ENCODE assay signal across 8 cellular contexts in the genomic region with DNA sequence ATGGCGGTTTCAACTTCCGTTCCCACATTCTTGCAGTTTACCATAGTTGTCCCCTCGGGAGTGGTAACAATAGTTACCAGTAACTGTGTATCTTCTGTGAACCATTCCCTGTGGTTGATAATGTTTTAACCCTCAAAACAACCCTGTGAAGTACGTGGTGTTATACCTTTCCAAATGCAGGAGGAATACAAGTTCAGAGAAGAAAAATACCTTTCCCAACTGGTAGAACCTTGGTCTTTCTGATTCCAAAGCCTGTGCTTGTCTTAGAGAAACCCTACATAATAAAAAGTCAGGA. TPM values are rescaled to one million over a fixed set of nuclear protein-coding genes. Genes with fewer than 3 reads are reported as not detected.
DNase-seq lines count a peak whose midpoint lies in the region; ATAC-seq lines count a peak whose summit lies in the region.

No MANE protein-coding gene starts in this region.

- H3K4me1 ChIP-seq in BLaER1 = peaks cover 48% of the 10 kb centered on the region
- peaks cover 41% of the 10 kb centered on the region for H3K4me1 ChIP-seq in GM23248 (ENCODE audit: insufficient read depth)
- H3K4me1 ChIP-seq in iPS DF 6.9 (ENCODE audit: control insufficient read depth, insufficient read depth, low read length) = no peaks in the 10 kb centered on the region
- H3K4me1 ChIP-seq in subcutaneous abdominal adipose tissue (ENCODE audit: control insufficient read depth in 5 of 5, insufficient read depth in 5 of 5, low read length in 5 of 5) = peaks cover 7 to 61% (median 53%) of the 10 kb centered on the region in 5 donors

- H4K20me1 ChIP-seq in BLaER1 (peaks cover 81% of the 10 kb centered on the region), GM23248 (ENCODE audit: insufficient read depth) (no peaks in the 10 kb centered on the region; the same call in none of the 2 replicates)

- H3K9ac ChIP-seq in BLaER1 = peak overlapping the region; percentile 90
- peak overlapping the region; percentile 94 for H3K9ac ChIP-seq in GM23248
- H3K9ac ChIP-seq in subcutaneous abdominal adipose tissue (ENCODE audit: low read length in 5 of 5) = peak overlapping the region; percentile 6 to 94 (median 86)

- H3K9me2 ChIP-seq in GM23248 (ENCODE audit: insufficient read depth) = no peaks in the 10 kb centered on the region

- in situ Hi-C loops in GM23248 (cut with MboI) = no loop called here

- H3F3A ChIP-seq in GM23248 (ENCODE audit: insufficient read depth) = peaks cover 39% of the 10 kb centered on the region; the same call in 1 of the 2 replicates

- no peaks in the 10 kb centered on the region for H3K9me3 ChIP-seq in BLaER1
- H3K9me3 ChIP-seq in GM23248 (ENCODE audit: low read depth) = no peaks in the 10 kb centered on the region
- H3K9me3 ChIP-seq in T-helper 17 cell (ENCODE audit: control insufficient read depth, low read length, poor library complexity, severe bottlenecking) = no peaks in the 10 kb centered on the region
- no peaks in the 10 kb centered on the region for H3K9me3 ChIP-seq in iPS DF 6.9 (ENCODE audit: control insufficient read depth, insufficient read depth, low read length)
- no peaks in the 10 kb centered on the region for H3K9me3 ChIP-seq in subcutaneous abdominal adipose tissue (ENCODE audit: control insufficient read depth in 5 of 5, low read length in 5 of 5)

- H3K79me2 ChIP-seq in GM23248 (ENCODE audit: insufficient read depth) = peaks cover 89% of the 10 kb centered on the region

- H3K27ac ChIP-seq in BLaER1 (peak overlapping the region; percentile 96), GM23248 (peak overlapping the region; percentile 90), iPS DF 6.9 (ENCODE audit: low read length) (no peak overlapping the region), subcutaneous abdominal adipose tissue (ENCODE audit: low read depth, low read length) (peak overlapping the region; percentile 92)

- peaks cover 2% of the 10 kb centered on the region for H3K36me3 Mint-ChIP-seq in T-helper 17 cell (ENCODE audit: low read depth)

- H3K27ac Mint-ChIP-seq in T-helper 17 cell = peak overlapping the region; percentile 94

- DNase-seq in GM23248 = peak; percentile 58
- DNase-seq in T-helper 17 cell = no peak
- no peak for DNase-seq in iPS DF 6.9 (ENCODE audit: low read depth, low spot score)
- no peak for DNase-seq in GM19240 (ENCODE audit: insufficient read length, low spot score)
- no peak for DNase-seq in glomerular visceral epithelial cell (ENCODE audit: extremely low spot score)

- peaks cover 32% of the 10 kb centered on the region for H3K36me3 ChIP-seq in BLaER1
- peaks cover 18% of the 10 kb centered on the region for H3K36me3 ChIP-seq in GM23248 (ENCODE audit: low read depth)
- peaks cover 10% of the 10 kb centered on the region; the same call in 1 of the 2 replicates for H3K36me3 ChIP-seq in iPS DF 6.9 (ENCODE audit: control insufficient read depth, insufficient read depth, low read length)
- peaks cover 12 to 21% (median 15%) of the 10 kb centered on the region in 5 donors for H3K36me3 ChIP-seq in subcutaneous abdominal adipose tissue (ENCODE audit: control insufficient read depth in 5 of 5, insufficient read depth in 5 of 5, low read length in 5 of 5)

- peak overlapping the region; percentile 74 for H2AFZ ChIP-seq in GM23248

- WGBS in GM23248 (ENCODE audit: low coverage in 1 of 2, low lambda C conversion rate in 2 of 2, missing lambda C conversion rate in 2 of 2), 2 experiments = 0 to 1% methylated on average over 4 of the region's 4 CpGs
- no CpG with 5 or more reads among the region's 4 CpGs for WGBS in iPS DF 6.9 (ENCODE audit: insufficient coverage, insufficient read length)

- H3K4me3 Mint-ChIP-seq in T-helper 17 cell = peak overlapping the region; percentile 98

- H3K27me3 ChIP-seq in BLaER1 (no peaks in the 10 kb centered on the region), GM23248 (replicated peaks; ENCODE audit: insufficient read depth) (no peaks in the 10 kb centered on the region), iPS DF 6.9 (ENCODE audit: control insufficient read depth, insufficient read depth, low read length) (no peaks in the 10 kb centered on the region), subcutaneous abdominal adipose tissue (ENCODE audit: control insufficient read depth in 5 of 5, insufficient read depth in 4 of 5, low read length in 5 of 5) (no peaks in the 10 kb centered on the region)

- H3K4me1 Mint-ChIP-seq in T-helper 17 cell = peaks cover 41% of the 10 kb centered on the region

- peak; percentile 4 for ATAC-seq in T-helper 17 cell
- ATAC-seq in HG03045 (IDR thresholded peaks at IDR 0.05; ENCODE audit: unreplicated experiment) = no peak

- H3K27me3 Mint-ChIP-seq in T-helper 17 cell = no peaks in the 10 kb centered on the region

- H3K4me2 ChIP-seq in BLaER1 (peak overlapping the region; percentile 92), GM23248 (ENCODE audit: unreplicated experiment) (peak overlapping the region; percentile 97)

- H3K4me3 ChIP-seq in BLaER1 = peak overlapping the region; percentile 89
- peak overlapping the region; percentile 97 for H3K4me3 ChIP-seq in GM23248
- peak overlapping the region; percentile 92; the same call in 1 of the 2 replicates for H3K4me3 ChIP-seq in iPS DF 6.9 (ENCODE audit: low read length)
- H3K4me3 ChIP-seq in subcutaneous abdominal adipose tissue (ENCODE audit: low read depth in 1 of 5, low read length in 5 of 5) = peak overlapping the region; percentile 93 to 97 (median 96)

RNA-seq across cellular contexts. Expression of a gene that starts 0.8 kb away (rescaled TPM):
- total RNA-seq in GM23248 (2014; rRNA removed; shearing (Covaris generic)) = 53.2 and 68.6 TPM in 2 replicates
- polyA plus RNA-seq in GM23248 (2016; fragmentation: Nextera tagmentation; extraction: Ambion mirVana) = 100 and 101 TPM in 2 replicates
- total RNA-seq in T-helper 17 cell = 10 to 100 TPM; 33.6 to 40.6 TPM

RNA-seq across cellular contexts. Expression of a gene that starts 1.9 kb away (rescaled TPM):
- 59.3 and 64.9 TPM in 2 replicates for total RNA-seq in GM23248 (2014; rRNA removed; shearing (Covaris generic))
- polyA plus RNA-seq in GM23248 (2016; fragmentation: Nextera tagmentation; extraction: Ambion mirVana) = 85.9 and 88.3 TPM in 2 replicates
- total RNA-seq in T-helper 17 cell = 10 to 100 TPM; 23.1 to 24.4 TPM

RNA-seq across cellular contexts. Expression of a gene that starts 23.3 kb away (rescaled TPM):
- total RNA-seq in GM23248 (2014; rRNA removed; shearing (Covaris generic)) = 8.3 and 18.3 TPM in 2 replicates
- polyA plus RNA-seq in GM23248 (2016; fragmentation: Nextera tagmentation; extraction: Ambion mirVana) = 10.7 and 12.4 TPM in 2 replicates
- 10 to 100 TPM; 19.9 to 23.2 TPM for total RNA-seq in T-helper 17 cell
